In the genomic region with DNA sequence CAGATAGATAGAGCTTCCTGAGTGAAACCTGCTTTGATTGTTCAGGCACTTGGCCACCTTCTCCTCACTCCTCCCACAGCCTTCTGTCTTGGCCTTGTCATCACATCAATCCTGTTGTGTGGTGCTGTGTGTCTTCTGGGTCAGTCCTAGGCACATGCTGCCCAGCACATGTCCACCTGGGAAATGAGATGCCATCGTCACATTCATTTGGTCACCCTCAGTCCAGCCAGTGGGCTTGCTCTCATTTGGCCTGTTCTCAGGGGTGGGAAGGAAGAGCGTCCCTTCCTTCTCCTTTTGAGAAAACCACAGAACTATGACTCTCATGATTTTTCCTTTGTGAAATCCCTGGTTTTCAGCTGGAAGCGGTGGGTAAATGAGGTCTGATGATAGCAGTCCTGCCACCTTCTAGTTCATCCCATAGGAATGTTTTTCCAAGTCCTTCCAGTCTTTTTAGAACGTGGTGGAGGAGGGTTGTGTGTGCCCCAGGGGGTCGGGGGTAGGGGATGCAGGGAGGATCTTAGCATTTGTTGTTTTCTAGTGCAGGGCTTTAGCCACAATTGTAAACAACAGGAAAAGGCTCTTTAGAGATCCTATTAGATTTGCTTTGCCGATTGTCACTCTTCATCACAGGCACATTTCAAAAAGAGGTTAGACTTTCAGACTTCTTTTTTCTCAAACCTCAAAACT, we compare ENCODE assay signal across 1 cellular context.
TF ChIP-seq lines count a peak whose summit lies in the region.

No MANE protein-coding gene starts in this region.

TF ChIP-seq in HepG2, 621 proteins besides CTCF, POLR2A, EP300 and RAD21:
- TF ChIP-seq SUZ12 (IDR thresholded peaks at IDR 0.05; ENCODE audit: low read depth, low read length), result no peak
- TF ChIP-seq, protein P1, sequence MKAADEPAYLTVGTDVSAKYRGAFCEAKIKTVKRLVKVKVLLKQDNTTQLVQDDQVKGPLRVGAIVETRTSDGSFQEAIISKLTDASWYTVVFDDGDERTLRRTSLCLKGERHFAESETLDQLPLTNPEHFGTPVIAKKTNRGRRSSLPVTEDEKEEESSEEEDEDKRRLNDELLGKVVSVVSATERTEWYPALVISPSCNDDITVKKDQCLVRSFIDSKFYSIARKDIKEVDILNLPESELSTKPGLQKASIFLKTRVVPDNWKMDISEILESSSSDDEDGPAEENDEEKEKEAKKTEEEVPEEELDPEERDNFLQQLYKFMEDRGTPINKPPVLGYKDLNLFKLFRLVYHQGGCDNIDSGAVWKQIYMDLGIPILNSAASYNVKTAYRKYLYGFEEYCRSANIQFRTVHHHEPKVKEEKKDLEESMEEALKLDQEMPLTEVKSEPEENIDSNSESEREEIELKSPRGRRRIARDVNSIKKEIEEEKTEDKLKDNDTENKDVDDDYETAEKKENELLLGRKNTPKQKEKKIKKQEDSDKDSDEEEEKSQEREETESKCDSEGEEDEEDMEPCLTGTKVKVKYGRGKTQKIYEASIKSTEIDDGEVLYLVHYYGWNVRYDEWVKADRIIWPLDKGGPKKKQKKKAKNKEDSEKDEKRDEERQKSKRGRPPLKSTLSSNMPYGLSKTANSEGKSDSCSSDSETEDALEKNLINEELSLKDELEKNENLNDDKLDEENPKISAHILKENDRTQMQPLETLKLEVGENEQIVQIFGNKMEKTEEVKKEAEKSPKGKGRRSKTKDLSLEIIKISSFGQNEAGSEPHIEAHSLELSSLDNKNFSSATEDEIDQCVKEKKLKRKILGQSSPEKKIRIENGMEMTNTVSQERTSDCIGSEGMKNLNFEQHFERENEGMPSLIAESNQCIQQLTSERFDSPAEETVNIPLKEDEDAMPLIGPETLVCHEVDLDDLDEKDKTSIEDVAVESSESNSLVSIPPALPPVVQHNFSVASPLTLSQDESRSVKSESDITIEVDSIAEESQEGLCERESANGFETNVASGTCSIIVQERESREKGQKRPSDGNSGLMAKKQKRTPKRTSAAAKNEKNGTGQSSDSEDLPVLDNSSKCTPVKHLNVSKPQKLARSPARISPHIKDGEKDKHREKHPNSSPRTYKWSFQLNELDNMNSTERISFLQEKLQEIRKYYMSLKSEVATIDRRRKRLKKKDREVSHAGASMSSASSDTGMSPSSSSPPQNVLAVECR (CRISPR knock-in tag; IDR thresholded peaks at IDR 0.05; ENCODE audit: borderline replicate concordance), result no peak
- no peak for TF ChIP-seq ZBTB38 (CRISPR knock-in tag; IDR thresholded peaks at IDR 0.05)
- TF ChIP-seq ZNF550 (CRISPR knock-in tag; IDR thresholded peaks at IDR 0.05; ENCODE audit: borderline replicate concordance), result no peak
- no peak for TF ChIP-seq HNRNPL (IDR thresholded peaks at IDR 0.05; ENCODE audit: low read depth, low read length)
- no peak for TF ChIP-seq RNF2 (conservative IDR thresholded peaks at IDR 0.05; ENCODE audit: low read depth)
- TF ChIP-seq ZBTB1 (CRISPR knock-in tag; IDR thresholded peaks at IDR 0.05; ENCODE audit: borderline replicate concordance), result no peak
- no peak for TF ChIP-seq ZNF567 (CRISPR knock-in tag; IDR thresholded peaks at IDR 0.05; ENCODE audit: borderline replicate concordance)
- TF ChIP-seq ZBTB20 (CRISPR knock-in tag; IDR thresholded peaks at IDR 0.05; ENCODE audit: borderline replicate concordance, low read depth), result no peak
- no peak for TF ChIP-seq AGO1 (IDR thresholded peaks at IDR 0.05; ENCODE audit: low read depth, low read length, poor library complexity, severe bottlenecking)
- no peak for TF ChIP-seq ZNF589 (CRISPR knock-in tag; conservative IDR thresholded peaks at IDR 0.05)
- no peak for TF ChIP-seq SIN3B (IDR thresholded peaks at IDR 0.05; ENCODE audit: low read length)
- no peak for TF ChIP-seq ZNF766 (CRISPR knock-in tag; IDR thresholded peaks at IDR 0.05; ENCODE audit: borderline replicate concordance)
- TF ChIP-seq, protein P2, sequence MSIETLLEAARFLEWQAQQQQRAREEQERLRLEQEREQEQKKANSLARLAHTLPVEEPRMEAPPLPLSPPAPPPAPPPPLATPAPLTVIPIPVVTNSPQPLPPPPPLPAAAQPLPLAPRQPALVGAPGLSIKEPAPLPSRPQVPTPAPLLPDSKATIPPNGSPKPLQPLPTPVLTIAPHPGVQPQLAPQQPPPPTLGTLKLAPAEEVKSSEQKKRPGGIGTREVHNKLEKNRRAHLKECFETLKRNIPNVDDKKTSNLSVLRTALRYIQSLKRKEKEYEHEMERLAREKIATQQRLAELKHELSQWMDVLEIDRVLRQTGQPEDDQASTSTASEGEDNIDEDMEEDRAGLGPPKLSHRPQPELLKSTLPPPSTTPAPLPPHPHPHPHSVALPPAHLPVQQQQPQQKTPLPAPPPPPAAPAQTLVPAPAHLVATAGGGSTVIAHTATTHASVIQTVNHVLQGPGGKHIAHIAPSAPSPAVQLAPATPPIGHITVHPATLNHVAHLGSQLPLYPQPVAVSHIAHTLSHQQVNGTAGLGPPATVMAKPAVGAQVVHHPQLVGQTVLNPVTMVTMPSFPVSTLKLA (IDR thresholded peaks at IDR 0.05), result no peak
- TF ChIP-seq, protein P3, sequence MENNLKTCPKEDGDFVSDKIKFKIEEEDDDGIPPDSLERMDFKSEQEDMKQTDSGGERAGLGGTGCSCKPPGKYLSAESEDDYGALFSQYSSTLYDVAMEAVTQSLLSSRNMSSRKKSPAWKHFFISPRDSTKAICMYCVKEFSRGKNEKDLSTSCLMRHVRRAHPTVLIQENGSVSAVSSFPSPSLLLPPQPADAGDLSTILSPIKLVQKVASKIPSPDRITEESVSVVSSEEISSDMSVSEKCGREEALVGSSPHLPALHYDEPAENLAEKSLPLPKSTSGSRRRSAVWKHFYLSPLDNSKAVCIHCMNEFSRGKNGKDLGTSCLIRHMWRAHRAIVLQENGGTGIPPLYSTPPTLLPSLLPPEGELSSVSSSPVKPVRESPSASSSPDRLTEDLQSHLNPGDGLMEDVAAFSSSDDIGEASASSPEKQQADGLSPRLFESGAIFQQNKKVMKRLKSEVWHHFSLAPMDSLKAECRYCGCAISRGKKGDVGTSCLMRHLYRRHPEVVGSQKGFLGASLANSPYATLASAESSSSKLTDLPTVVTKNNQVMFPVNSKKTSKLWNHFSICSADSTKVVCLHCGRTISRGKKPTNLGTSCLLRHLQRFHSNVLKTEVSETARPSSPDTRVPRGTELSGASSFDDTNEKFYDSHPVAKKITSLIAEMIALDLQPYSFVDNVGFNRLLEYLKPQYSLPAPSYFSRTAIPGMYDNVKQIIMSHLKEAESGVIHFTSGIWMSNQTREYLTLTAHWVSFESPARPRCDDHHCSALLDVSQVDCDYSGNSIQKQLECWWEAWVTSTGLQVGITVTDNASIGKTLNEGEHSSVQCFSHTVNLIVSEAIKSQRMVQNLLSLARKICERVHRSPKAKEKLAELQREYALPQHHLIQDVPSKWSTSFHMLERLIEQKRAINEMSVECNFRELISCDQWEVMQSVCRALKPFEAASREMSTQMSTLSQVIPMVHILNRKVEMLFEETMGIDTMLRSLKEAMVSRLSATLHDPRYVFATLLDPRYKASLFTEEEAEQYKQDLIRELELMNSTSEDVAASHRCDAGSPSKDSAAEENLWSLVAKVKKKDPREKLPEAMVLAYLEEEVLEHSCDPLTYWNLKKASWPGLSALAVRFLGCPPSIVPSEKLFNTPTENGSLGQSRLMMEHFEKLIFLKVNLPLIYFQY (CRISPR knock-in tag; IDR thresholded peaks at IDR 0.05; ENCODE audit: borderline replicate concordance), result no peak
